11 cellular contexts compared by ENCODE assay signal in genomic region chr13:98496239-98496668, GRCh38.
DNase-seq lines count a peak whose midpoint lies in the region; ATAC-seq and TF ChIP-seq lines count a peak whose summit lies in the region.
"Had no signal": no experiment of that assay in that cellular context is flagged by ENCODE, and none has a peak within 500 bp of the region (broad histone marks: within the 10 kb centered on the region; RNA-seq: fewer than 3 reads in every experiment).

No MANE protein-coding gene starts in this region.

- TF ChIP-seq CTCF in HFFc6 (IDR thresholded peaks at IDR 0.05), result no peak
- TF ChIP-seq CTCF in mesothelial cell of epicardium (IDR thresholded peaks at IDR 0.05; ENCODE audit: unreplicated experiment), result no peak
- TF ChIP-seq CTCF in testis (IDR thresholded peaks at IDR 0.05), result no peak

- H3K36me3 Mint-ChIP-seq in HFFc6 (ENCODE audit: low read depth), result peaks cover 23% of the 10 kb centered on the region
- H3K36me3 Mint-ChIP-seq in mesothelial cell of epicardium, result peaks cover 22% of the 10 kb centered on the region

- H3K9me3 ChIP-seq in testis, result no peaks in the 10 kb centered on the region

- H3K36me3 ChIP-seq in testis (ENCODE audit: low read depth, missing control alignments), result no peaks in the 10 kb centered on the region
- H3K36me3 ChIP-seq: cardiac muscle cell had no signal

- H3K4me1 Mint-ChIP-seq in HFFc6 (ENCODE audit: low read depth), result peaks cover 72% of the 10 kb centered on the region
- peaks cover 29% of the 10 kb centered on the region for H3K4me1 Mint-ChIP-seq in mesothelial cell of epicardium

- ATAC-seq in GM21737 (IDR thresholded peaks at IDR 0.05; ENCODE audit: unreplicated experiment), result no peak
- ATAC-seq: activated CD8-positive, alpha-beta memory T cell treated with anti-CD3 and anti-CD28 coated beads, Interleukin-2, amount 10 ng/mL, durations not matched to agents 7 days and 5 days had no signal

- peaks cover 16% of the 10 kb centered on the region for H3K4me1 ChIP-seq in testis

- H3K27ac ChIP-seq in epithelial cell of prostate (peak overlapping the region; percentile 24), testis (peak overlapping the region; percentile 5 to 77)
- H3K27ac ChIP-seq: cardiac muscle cell had no signal

- H3K27ac Mint-ChIP-seq in HFFc6 (peak overlapping the region; percentile 82), mesothelial cell of epicardium (peak overlapping the region; percentile 64)
- H3K27ac Mint-ChIP-seq: activated CD8-positive, alpha-beta memory T cell treated with anti-CD3 and anti-CD28 coated beads, Interleukin-2, amount 10 ng/mL, durations not matched to agents 7 days and 5 days had no signal

- H3K4me3 ChIP-seq in testis, result no peak overlapping the region
- H3K4me3 ChIP-seq: cardiac muscle cell had no signal

- WGBS in testis, 2 donors, result 41 to 56% methylated on average over 7 of the region's 7 CpGs

- no peak for TF ChIP-seq POLR2A in testis (IDR thresholded peaks at IDR 0.05)

- H3K27me3 Mint-ChIP-seq in HFFc6 (ENCODE audit: insufficient read depth), result no peaks in the 10 kb centered on the region
- no peaks in the 10 kb centered on the region for H3K27me3 Mint-ChIP-seq in mesothelial cell of epicardium (ENCODE audit: low read depth)
- H3K27me3 Mint-ChIP-seq: activated CD8-positive, alpha-beta memory T cell treated with anti-CD3 and anti-CD28 coated beads, Interleukin-2, amount 10 ng/mL, durations not matched to agents 7 days and 5 days had no signal

- intact Hi-C loops in testis (cut with DNase I; ENCODE audit: low total_unique reads), result loop anchor here (2.0 kb wide), 1 partner anchor 43 kb away; no protein-coding TSS in a partner anchor

- H3K4me3 Mint-ChIP-seq in HFFc6, result peak overlapping the region; percentile 41; the same call in 1 of the 2 replicates
- H3K4me3 Mint-ChIP-seq in mesothelial cell of epicardium, result no peak overlapping the region
- H3K4me3 Mint-ChIP-seq: activated CD8-positive, alpha-beta memory T cell treated with anti-CD3 and anti-CD28 coated beads, Interleukin-2, amount 10 ng/mL, durations not matched to agents 7 days and 5 days had no signal

- no peaks in the 10 kb centered on the region for H3K9me3 Mint-ChIP-seq in HFFc6
- no peaks in the 10 kb centered on the region for H3K9me3 Mint-ChIP-seq in mesothelial cell of epicardium

- H3K27me3 ChIP-seq in testis, result no peaks in the 10 kb centered on the region
- H3K27me3 ChIP-seq: cardiac muscle cell had no signal

- no peak for DNase-seq in HFFc6
- no peak for DNase-seq in epithelial cell of prostate (ENCODE audit: low read depth, low spot score)
- no peak for DNase-seq in mesothelial cell of epicardium (ENCODE audit: low spot score in 2 of 2, unreplicated experiment in 2 of 2)
- no peak for DNase-seq in testis
- no peak for DNase-seq in NCI-H524 (lab: John Stamatoyannopoulos, UW)
- no peak for DNase-seq in HCEC 1CT
- DNase-seq in HPDE6-E6E7 (ENCODE audit: extremely low spot score), result no peak
- DNase-seq: activated CD8-positive, alpha-beta memory T cell treated with anti-CD3 and anti-CD28 coated beads, Interleukin-2, amount 10 ng/mL, durations not matched to agents 7 days and 5 days; KBM-7 had no signal
